Comparison of ENCODE assay signal across 10 cellular contexts in the genomic region with DNA sequence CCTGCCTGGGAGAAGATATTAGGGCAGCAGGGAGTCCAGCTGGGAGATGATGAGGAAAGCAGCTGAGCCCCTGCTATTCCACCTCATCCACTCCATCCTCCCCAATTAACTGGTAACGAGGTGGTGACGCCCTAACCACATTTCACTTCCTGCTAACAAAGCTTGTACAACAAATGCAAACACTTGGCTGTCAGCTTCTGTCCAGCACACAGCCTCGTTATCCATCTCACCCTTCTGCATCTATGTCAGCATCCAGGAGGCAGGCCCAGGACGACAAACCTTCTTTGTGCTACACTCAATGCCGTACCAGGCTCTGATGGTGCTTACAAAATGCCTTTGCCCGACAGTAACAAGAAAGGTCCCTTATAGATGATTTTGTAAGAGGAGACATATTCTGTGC.
DNase-seq lines count a peak whose midpoint lies in the region.
"Had no signal": no experiment of that assay in that cellular context is flagged by ENCODE, and none has a peak within 500 bp of the region (broad histone marks: within the 10 kb centered on the region; RNA-seq: fewer than 3 reads in every experiment).

No MANE protein-coding gene starts in this region.

- no peak overlapping the region for H3K27ac ChIP-seq in Karpas-422 (ENCODE audit: low read length)

- no peaks in the 10 kb centered on the region for H3K27me3 ChIP-seq in Karpas-422 (ENCODE audit: low read length)

- H3K36me3 ChIP-seq in Karpas-422 (ENCODE audit: insufficient read depth, low read length): no peaks in the 10 kb centered on the region

- H3K9me3 ChIP-seq in Karpas-422 (ENCODE audit: low read length): no peaks in the 10 kb centered on the region

- no peaks in the 10 kb centered on the region for H3K79me2 ChIP-seq in Karpas-422 (ENCODE audit: low read length)

- no peak overlapping the region for H2AFZ ChIP-seq in Karpas-422 (ENCODE audit: low read length)

- DNase-seq in C1 segment of cervical spinal cord (lab: John Stamatoyannopoulos, UW) (peak in 11 of 14 donors; percentile 35 to 80 (median 59)), Karpas-422 (peak; percentile 35), NCI-H774 (lab: John Stamatoyannopoulos, UW) (peak; percentile 72), hypothalamus (lab: John Stamatoyannopoulos, UW) (peak in 35 of 51 donors; percentile 22 to 85 (median 59)), RPMI8226 (no peak), amniotic stem cell (lab: John Stamatoyannopoulos, UW) (no peak), AG20443 (ENCODE audit: low spot score) (no peak)
- DNase-seq in central memory CD4-positive, alpha-beta T cell: no peak
- DNase-seq: DND-41, NCI-H526 had no signal

- no peak overlapping the region for H3K9ac ChIP-seq in Karpas-422 (ENCODE audit: low read length)

- H3K4me1 ChIP-seq in Karpas-422 (ENCODE audit: low read length): no peaks in the 10 kb centered on the region

- no peak overlapping the region for H3K4me3 ChIP-seq in Karpas-422 (ENCODE audit: low read length)

- no peaks in the 10 kb centered on the region for H3K9me2 ChIP-seq in Karpas-422 (replicated peaks; ENCODE audit: insufficient read depth, low read length)

- H3K4me2 ChIP-seq in Karpas-422 (ENCODE audit: low read depth, low read length, poor library complexity, severe bottlenecking): no peak overlapping the region

- H4K20me1 ChIP-seq in Karpas-422 (ENCODE audit: insufficient read depth, low read depth, low read length): no peaks in the 10 kb centered on the region

Comparison
In these comparisons a context has a peak if more than half of its experiments do, and no peak if none do; other contexts are left out.
1. DNase-seq: peak in C1 segment of cervical spinal cord (11 of 14), Karpas-422 (single experiment), NCI-H774 (single experiment) and hypothalamus (35 of 51); none in RPMI8226 (single experiment), central memory CD4-positive, alpha-beta T cell (single experiment), amniotic stem cell (single experiment) and AG20443 (single experiment).